37 cellular contexts compared by ENCODE assay signal in genomic region chr3:15069441-15069840, GRCh38.
"Had no signal": no experiment of that assay in that cellular context is flagged by ENCODE, and none has a peak within 500 bp of the region (broad histone marks: within the 10 kb centered on the region; RNA-seq: fewer than 3 reads in every experiment).

No MANE protein-coding gene starts in this region.

- H3K36me3 ChIP-seq: breast epithelium had no signal

- H3K4me3 Mint-ChIP-seq: activated CD4-positive, alpha-beta memory T cell treated with anti-CD3 and anti-CD28 coated beads, Interleukin-2, amount 10 ng/mL, durations not matched to agents 7 days and 5 days; activated CD4-positive, alpha-beta T cell treated with anti-CD3 and anti-CD28 coated beads, Interleukin-2, amount 10 ng/mL, durations not matched to agents 7 days and 5 days; activated naive CD8-positive, alpha-beta T cell treated with anti-CD3 and anti-CD28 coated beads for 36 hours; activated naive CD8-positive, alpha-beta T cell treated with anti-CD3 and anti-CD28 coated beads, Interleukin-2, amount 50 U/mL, for 24 hours; activated T-cell treated with anti-CD3 and anti-CD28 coated beads, Interleukin-2, amount 50 U/mL, for 24 hours; activated T-cell treated with anti-CD3 and anti-CD28 coated beads, Interleukin-2, amount 50 U/mL, for 72 hours; dendritic cell treated with granulocyte-macrophage colony-stimulating factor and Interleukin-4, amounts not matched to agents 40 ng/mL and 50 ng/mL, for 4 days; endodermal cell; T-helper 17 cell; T-helper 2 cell treated with Interferon-gamma antibody and Interleukin-4, amounts not matched to agents 5 μg/mL and 100 μg/mL, for 36 hours; WTC11 had no signal

- H3K27ac Mint-ChIP-seq: activated CD4-positive, alpha-beta memory T cell treated with anti-CD3 and anti-CD28 coated beads, Interleukin-2, amount 10 ng/mL, durations not matched to agents 7 days and 5 days; activated CD4-positive, alpha-beta T cell treated with anti-CD3 and anti-CD28 coated beads, Interleukin-2, amount 10 ng/mL, durations not matched to agents 7 days and 5 days; activated naive CD8-positive, alpha-beta T cell treated with anti-CD3 and anti-CD28 coated beads for 36 hours; activated naive CD8-positive, alpha-beta T cell treated with anti-CD3 and anti-CD28 coated beads, Interleukin-2, amount 50 U/mL, for 24 hours; activated T-cell treated with anti-CD3 and anti-CD28 coated beads, Interleukin-2, amount 50 U/mL, for 24 hours; activated T-cell treated with anti-CD3 and anti-CD28 coated beads, Interleukin-2, amount 50 U/mL, for 72 hours; dendritic cell treated with granulocyte-macrophage colony-stimulating factor and Interleukin-4, amounts not matched to agents 40 ng/mL and 50 ng/mL, for 4 days; T-helper 17 cell; T-helper 2 cell treated with Interferon-gamma antibody and Interleukin-4, amounts not matched to agents 5 μg/mL and 100 μg/mL, for 36 hours; WTC11 had no signal

- H3K27me3 Mint-ChIP-seq: activated CD4-positive, alpha-beta memory T cell treated with anti-CD3 and anti-CD28 coated beads, Interleukin-2, amount 10 ng/mL, durations not matched to agents 7 days and 5 days; activated CD4-positive, alpha-beta T cell treated with anti-CD3 and anti-CD28 coated beads, Interleukin-2, amount 10 ng/mL, durations not matched to agents 7 days and 5 days; activated naive CD8-positive, alpha-beta T cell treated with anti-CD3 and anti-CD28 coated beads for 36 hours; activated naive CD8-positive, alpha-beta T cell treated with anti-CD3 and anti-CD28 coated beads, Interleukin-2, amount 50 U/mL, for 24 hours; activated T-cell treated with anti-CD3 and anti-CD28 coated beads, Interleukin-2, amount 50 U/mL, for 24 hours; dendritic cell treated with granulocyte-macrophage colony-stimulating factor and Interleukin-4, amounts not matched to agents 40 ng/mL and 50 ng/mL, for 4 days; T-helper 17 cell had no signal

- DNase-seq: activated CD4-positive, alpha-beta memory T cell treated with anti-CD3 and anti-CD28 coated beads, Interleukin-2, amount 10 ng/mL, durations not matched to agents 7 days and 5 days; activated CD4-positive, alpha-beta T cell treated with anti-CD3 and anti-CD28 coated beads for 1 hour; activated CD4-positive, alpha-beta T cell treated with anti-CD3 and anti-CD28 coated beads for 4 hours; activated CD4-positive, alpha-beta T cell treated with anti-CD3 and anti-CD28 coated beads, Interleukin-2, amount 10 ng/mL, durations not matched to agents 7 days and 5 days; activated CD4-positive, alpha-beta T cell treated with anti-CD3 and anti-CD28 coated beads, Interleukin-2, amount 50 U/mL, for 4 hours; activated CD8-positive, alpha-beta memory T cell treated with anti-CD3 and anti-CD28 coated beads, Interleukin-2, amount 50 U/mL, for 48 hours; activated gamma-delta T cell; activated naive CD4-positive, alpha-beta T cell treated with anti-CD3 and anti-CD28 coated beads, Interleukin-2, amount 50 U/mL, for 16 hours; activated naive CD4-positive, alpha-beta T cell treated with Interleukin-2 at 50 U/mL for 16 hours; activated naive CD8-positive, alpha-beta T cell treated with anti-CD3 and anti-CD28 coated beads for 36 hours; activated naive CD8-positive, alpha-beta T cell treated with anti-CD3 and anti-CD28 coated beads, Interleukin-2, amount 50 U/mL, for 24 hours; activated T-cell treated with anti-CD3 and anti-CD28 coated beads for 4 hours; activated T-cell treated with anti-CD3 and anti-CD28 coated beads, Interleukin-2, amount 50 U/mL, for 24 hours; activated T-cell treated with anti-CD3 and anti-CD28 coated beads, Interleukin-2, amount 50 U/mL, for 72 hours; adrenal gland; amygdala; central memory CD4-positive, alpha-beta T cell; dorsolateral prefrontal cortex; effector memory CD4-positive, alpha-beta T cell; endodermal cell; erythroblast; foreskin keratinocyte; gastrocnemius medialis; glutamatergic neuron; heart left ventricle; T-helper 1 cell; T-helper 17 cell; T1000 had no signal

- H3K4me3 ChIP-seq: adrenal gland, ascending aorta, breast epithelium, cardiac muscle cell, coronary artery, dorsolateral prefrontal cortex, esophagus muscularis mucosa, gastrocnemius medialis, heart left ventricle had no signal

- H3K9me3 Mint-ChIP-seq: activated CD4-positive, alpha-beta memory T cell treated with anti-CD3 and anti-CD28 coated beads, Interleukin-2, amount 10 ng/mL, durations not matched to agents 7 days and 5 days; activated CD4-positive, alpha-beta T cell treated with anti-CD3 and anti-CD28 coated beads, Interleukin-2, amount 10 ng/mL, durations not matched to agents 7 days and 5 days; activated naive CD8-positive, alpha-beta T cell treated with anti-CD3 and anti-CD28 coated beads for 36 hours; activated naive CD8-positive, alpha-beta T cell treated with anti-CD3 and anti-CD28 coated beads, Interleukin-2, amount 50 U/mL, for 24 hours; activated T-cell treated with anti-CD3 and anti-CD28 coated beads, Interleukin-2, amount 50 U/mL, for 24 hours; activated T-cell treated with anti-CD3 and anti-CD28 coated beads, Interleukin-2, amount 50 U/mL, for 72 hours; brain; dendritic cell treated with granulocyte-macrophage colony-stimulating factor and Interleukin-4, amounts not matched to agents 40 ng/mL and 50 ng/mL, for 4 days; endodermal cell; T-helper 2 cell treated with Interferon-gamma antibody and Interleukin-4, amounts not matched to agents 5 μg/mL and 100 μg/mL, for 36 hours; WTC11 had no signal

- H3K9me3 ChIP-seq: adrenal gland, ascending aorta, breast epithelium, esophagus muscularis mucosa, gastrocnemius medialis, heart left ventricle had no signal

- ATAC-seq: activated naive CD8-positive, alpha-beta T cell treated with anti-CD3 and anti-CD28 coated beads, Interleukin-2, amount 50 U/mL, for 24 hours; activated T-cell treated with anti-CD3 and anti-CD28 coated beads, Interleukin-2, amount 50 U/mL, for 72 hours; foreskin keratinocyte; gastrocnemius medialis; heart left ventricle; T-helper 17 cell; WTC11 had no signal

- H3K27me3 ChIP-seq: adrenal gland, ascending aorta, breast epithelium, cardiac muscle cell, dorsolateral prefrontal cortex, esophagus muscularis mucosa, foreskin keratinocyte, gastrocnemius medialis, heart left ventricle had no signal

- H3K27ac ChIP-seq: adrenal gland, ascending aorta, breast epithelium, cardiac muscle cell, coronary artery, dorsolateral prefrontal cortex, esophagus muscularis mucosa, foreskin keratinocyte, gastrocnemius medialis, heart left ventricle had no signal

- H3K4me1 ChIP-seq: ascending aorta, breast epithelium, foreskin keratinocyte had no signal
